In the genomic region with DNA sequence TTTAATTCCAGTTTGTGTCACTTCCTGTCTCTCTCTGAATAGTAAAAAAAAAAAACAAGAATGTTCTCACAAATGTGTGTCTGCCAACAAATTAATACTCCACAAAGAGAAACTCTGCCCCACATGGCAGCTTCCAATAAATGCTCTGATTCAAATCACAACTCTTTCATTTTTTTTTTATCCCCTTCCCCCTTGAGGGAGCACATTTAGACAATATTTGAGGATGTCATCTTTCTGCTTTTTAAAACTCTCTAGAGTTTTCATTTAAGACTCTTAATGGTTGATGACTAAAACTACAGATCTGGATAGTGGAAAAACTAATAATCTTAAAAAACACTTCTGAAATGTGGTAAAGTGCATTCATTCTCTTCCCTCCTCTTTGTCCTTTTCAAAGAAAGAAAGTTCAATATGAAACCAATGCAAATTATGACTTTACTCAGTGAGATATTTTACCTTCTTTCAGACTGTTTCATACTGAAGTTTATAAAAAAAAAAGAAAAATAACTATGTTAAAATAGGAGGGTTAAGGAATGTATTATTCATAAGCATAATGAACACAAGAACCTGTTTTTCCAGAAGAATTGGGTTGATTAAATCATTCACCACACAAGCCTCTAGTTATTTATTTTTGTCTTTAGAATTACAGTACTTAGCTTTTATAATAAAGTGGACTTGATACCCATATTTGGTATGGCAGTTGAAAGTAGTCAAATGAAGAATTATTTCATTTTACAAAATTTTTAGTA, we compare ENCODE assay signal across 7 cellular contexts. TPM values are rescaled to one million over a fixed set of nuclear protein-coding genes. Genes with fewer than 3 reads are reported as not detected.
DNase-seq lines count a peak whose midpoint lies in the region; ATAC-seq and TF ChIP-seq lines count a peak whose summit lies in the region.

No MANE protein-coding gene starts in this region.

- H3F3A ChIP-seq in SU-DHL-6 (ENCODE audit: insufficient read depth): peaks cover 60% of the 10 kb centered on the region

- no peaks in the 10 kb centered on the region for H3K9me3 ChIP-seq in SU-DHL-6 (ENCODE audit: insufficient read depth, low read length)
- H3K9me3 ChIP-seq in esophagus muscularis mucosa: no peaks in the 10 kb centered on the region
- no peaks in the 10 kb centered on the region for H3K9me3 ChIP-seq in prostate gland

- H3K79me2 ChIP-seq in SU-DHL-6 (ENCODE audit: insufficient read depth, low read length): peaks cover 64% of the 10 kb centered on the region

- peak overlapping the region; percentile 61 for H3K4me2 ChIP-seq in SU-DHL-6 (ENCODE audit: low read depth, low read length, poor library complexity, severe bottlenecking)

- H3K4me1 ChIP-seq in esophagus muscularis mucosa (peaks cover 15 to 53% (median 42%) of the 10 kb centered on the region in 4 donors), prostate gland (replicated peaks) (no peaks in the 10 kb centered on the region)

- H3K9me2 ChIP-seq in SU-DHL-6 (replicated peaks; ENCODE audit: insufficient read depth, low read length): no peaks in the 10 kb centered on the region

- no peaks in the 10 kb centered on the region for H3K27me3 ChIP-seq in SU-DHL-6 (ENCODE audit: low read length)
- no peaks in the 10 kb centered on the region for H3K27me3 ChIP-seq in esophagus muscularis mucosa
- H3K27me3 ChIP-seq in prostate gland (replicated peaks; ENCODE audit: insufficient read depth): no peaks in the 10 kb centered on the region

- TF ChIP-seq POLR2A in esophagus muscularis mucosa (IDR thresholded peaks at IDR 0.05; ENCODE audit: low read depth): no peak
- no peak for TF ChIP-seq POLR2A in prostate gland (IDR thresholded peaks at IDR 0.05)

- DNase-seq in esophagus muscularis mucosa (ENCODE audit: extremely low spot score) (no peak), prostate gland (ENCODE audit: low spot score) (no peak), NCI-H146 (lab: John Stamatoyannopoulos, UW) (no peak), C1 segment of cervical spinal cord (lab: John Stamatoyannopoulos, UW) (no peak)

- H3K4me3 ChIP-seq in SU-DHL-6 (ENCODE audit: insufficient read depth, low read length, poor library complexity, severe bottlenecking) (no peak overlapping the region), esophagus muscularis mucosa (peak overlapping the region in 2 of 4 donors; percentile 4 to 33), prostate gland (no peak overlapping the region)

- peak overlapping the region; percentile 91 for H3K27ac ChIP-seq in SU-DHL-6 (ENCODE audit: low read depth, low read length)
- peak overlapping the region; percentile 60 to 76 (median 68) for H3K27ac ChIP-seq in esophagus muscularis mucosa (replicated peaks in 1 of 4)
- H3K27ac ChIP-seq in prostate gland: peak overlapping the region; percentile 77 to 80

- intact Hi-C loops in esophagus muscularis mucosa (cut with DNase I) (no loop called here), prostate gland (cut with DNase I) (loop anchor here (5.0 kb wide), 2 partner anchors 42 to 43 kb away; a partner anchor contains a TSS)

- H2AFZ ChIP-seq in SU-DHL-6 (ENCODE audit: low read depth, low read length, severe bottlenecking): no peak overlapping the region

- TF ChIP-seq EP300 in esophagus muscularis mucosa (IDR thresholded peaks at IDR 0.05): no peak

- peak overlapping the region; percentile 39 for H3K9ac ChIP-seq in SU-DHL-6 (ENCODE audit: low read length)

- no peaks in the 10 kb centered on the region for H4K20me1 ChIP-seq in SU-DHL-6 (ENCODE audit: low read depth, low read length)

- ATAC-seq in GM18520 (IDR thresholded peaks at IDR 0.05; ENCODE audit: unreplicated experiment) (peak; percentile 32), HG02840 (IDR thresholded peaks at IDR 0.05; ENCODE audit: low FRiP score, unreplicated experiment) (peak; percentile 48)

- TF ChIP-seq CTCF in SU-DHL-6 (IDR thresholded peaks at IDR 0.05; ENCODE audit: insufficient read depth, low read length, poor library complexity, severe bottlenecking) (no peak), esophagus muscularis mucosa (IDR thresholded peaks at IDR 0.05) (peak in 1 of 3 experiments; percentile 33), prostate gland (IDR thresholded peaks at IDR 0.05) (no peak)

- H3K36me3 ChIP-seq in SU-DHL-6 (ENCODE audit: low read length): peaks cover 28% of the 10 kb centered on the region; the same call in 1 of the 2 replicates
- H3K36me3 ChIP-seq in esophagus muscularis mucosa: no peaks in the 10 kb centered on the region
- H3K36me3 ChIP-seq in prostate gland: no peaks in the 10 kb centered on the region

RNA-seq across cellular contexts. Expression of a gene that starts 42.4 kb away (rescaled TPM):
- 100 to 1,000 TPM in 1 of 4 donors, 10 to 100 TPM in 3; 33.6 to 150 (median 64.9) TPM for total RNA-seq in esophagus muscularis mucosa
- total RNA-seq in prostate gland: 10 to 100 TPM; 67.9 to 90.1 TPM
